In genomic region chr4:98491862-98492554, GRCh38 we compare ENCODE assay signal across 15 cellular contexts.
DNase-seq lines count a peak whose midpoint lies in the region; ATAC-seq and TF ChIP-seq lines count a peak whose summit lies in the region.
"Had no signal": no experiment of that assay in that cellular context is flagged by ENCODE, and none has a peak within 500 bp of the region (broad histone marks: within the 10 kb centered on the region; RNA-seq: fewer than 3 reads in every experiment).

No MANE protein-coding gene starts in this region.

- peaks cover 21% of the 10 kb centered on the region for H3K36me3 Mint-ChIP-seq in activated CD4-positive, alpha-beta T cell treated with anti-CD3 and anti-CD28 coated beads, Interleukin-2, amount 10 ng/mL, durations not matched to agents 24 days and 14 days (ENCODE audit: low read depth)

- no peaks in the 10 kb centered on the region for H3K36me3 ChIP-seq in mammary epithelial cell (ENCODE audit: insufficient read depth, low read length)
- H3K36me3 ChIP-seq in thyroid gland, result no peaks in the 10 kb centered on the region

- H3K27me3 ChIP-seq in mammary epithelial cell (ENCODE audit: insufficient read depth, low read length) (no peaks in the 10 kb centered on the region), thyroid gland (no peaks in the 10 kb centered on the region)
- H3K27me3 ChIP-seq: testis had no signal

- no peak overlapping the region for H3K4me2 ChIP-seq in mammary epithelial cell (ENCODE audit: insufficient read depth, low read depth, low read length)

- TF ChIP-seq CTCF in mammary epithelial cell (conservative IDR thresholded peaks at IDR 0.05 in 1 of 2, IDR thresholded peaks at IDR 0.05 in 1 of 2; ENCODE audit: extremely low read depth in 1 of 2, insufficient read depth in 1 of 2, low read depth in 1 of 2, low read length in 2 of 2), result no peak
- no peak for TF ChIP-seq CTCF in thyroid gland (IDR thresholded peaks at IDR 0.05)

- H3K9me3 ChIP-seq in mammary epithelial cell (replicated peaks; ENCODE audit: insufficient read depth, low read length) (no peaks in the 10 kb centered on the region), thyroid gland (no peaks in the 10 kb centered on the region)
- H3K9me3 ChIP-seq: testis had no signal

- 69% methylated on average over 6 of the region's 6 CpGs for WGBS in mammary epithelial cell (ENCODE audit: low coverage, missing lambda C conversion rate)
- WGBS in thyroid gland, 2 donors, result 45 to 51% methylated on average over 6 of the region's 6 CpGs

- peaks cover 18% of the 10 kb centered on the region for H3K4me1 ChIP-seq in mammary epithelial cell (ENCODE audit: insufficient read depth, low read length)
- H3K4me1 ChIP-seq in thyroid gland, result peaks cover 46 to 60% of the 10 kb centered on the region in 2 donors

- no peak overlapping the region for H3K9ac ChIP-seq in mammary epithelial cell (ENCODE audit: insufficient read depth, low read length)

- dilution Hi-C loops in mammary epithelial cell (cut with HindIII; ENCODE audit: low sequenced_read_pairs), result no loop called here

- H3K27ac Mint-ChIP-seq in activated CD4-positive, alpha-beta T cell treated with anti-CD3 and anti-CD28 coated beads, Interleukin-2, amount 10 ng/mL, durations not matched to agents 24 days and 14 days, result peak overlapping the region; percentile 68

- H3K79me2 ChIP-seq in mammary epithelial cell (ENCODE audit: insufficient read depth, low read length), result peaks cover 12% of the 10 kb centered on the region

- no peak for ATAC-seq in HG03025 (IDR thresholded peaks at IDR 0.05; ENCODE audit: low FRiP score, unreplicated experiment)
- ATAC-seq: naive thymus-derived CD4-positive, alpha-beta T cell had no signal

- no peaks in the 10 kb centered on the region for H4K20me1 ChIP-seq in mammary epithelial cell (ENCODE audit: insufficient read depth, low read length)

- intact Hi-C loops in activated CD4-positive, alpha-beta T cell treated with anti-CD3 and anti-CD28 coated beads, Interleukin-2, amount 10 ng/mL, durations not matched to agents 24 days and 14 days (cut with micrococcal nuclease), result no loop called here
- intact Hi-C loops in mammary epithelial cell (cut with micrococcal nuclease), result no loop called here
- intact Hi-C loops in thyroid gland (cut with DNase I), result no loop called here

- no peaks in the 10 kb centered on the region for H3K27me3 Mint-ChIP-seq in activated CD4-positive, alpha-beta T cell treated with anti-CD3 and anti-CD28 coated beads, Interleukin-2, amount 10 ng/mL, durations not matched to agents 24 days and 14 days
- H3K27me3 Mint-ChIP-seq: activated naive CD8-positive, alpha-beta T cell; naive thymus-derived CD4-positive, alpha-beta T cell had no signal

- no peaks in the 10 kb centered on the region for H3K9me3 Mint-ChIP-seq in activated CD4-positive, alpha-beta T cell treated with anti-CD3 and anti-CD28 coated beads, Interleukin-2, amount 10 ng/mL, durations not matched to agents 24 days and 14 days
- H3K9me3 Mint-ChIP-seq: naive thymus-derived CD4-positive, alpha-beta T cell had no signal

- H3K4me1 Mint-ChIP-seq in activated CD4-positive, alpha-beta T cell treated with anti-CD3 and anti-CD28 coated beads, Interleukin-2, amount 10 ng/mL, durations not matched to agents 24 days and 14 days, result peaks cover 33% of the 10 kb centered on the region

- no peak overlapping the region for H2AFZ ChIP-seq in mammary epithelial cell (ENCODE audit: low read depth, low read length)

- no peak overlapping the region for H3K4me3 Mint-ChIP-seq in activated CD4-positive, alpha-beta T cell treated with anti-CD3 and anti-CD28 coated beads, Interleukin-2, amount 10 ng/mL, durations not matched to agents 24 days and 14 days
- H3K4me3 Mint-ChIP-seq: activated naive CD8-positive, alpha-beta T cell had no signal

- H3K27ac ChIP-seq in mammary epithelial cell (ENCODE audit: insufficient read depth, low read depth, low read length) (no peak overlapping the region), thyroid gland (peak overlapping the region; percentile 29 to 90 (median 88))
- H3K27ac ChIP-seq: testis had no signal

- no peak for TF ChIP-seq POLR2A in thyroid gland (IDR thresholded peaks at IDR 0.05)

- H3K4me3 ChIP-seq in mammary epithelial cell (replicated peaks in 1 of 3; ENCODE audit: insufficient read depth in 1 of 3, low read depth in 2 of 3, low read length in 3 of 3) (no peak overlapping the region), thyroid gland (replicated peaks in 1 of 3) (no peak overlapping the region)
- H3K4me3 ChIP-seq: testis had no signal

- no TSS peak for BruUV-seq in mammary epithelial cell (replicated peaks; lab: Mats Ljungman, UMichigan)

- in situ Hi-C loops in mammary epithelial cell (cut with MboI; ENCODE audit: low sequenced_read_pairs in 2 of 2), result no loop called here

- CTCF ChIA-PET in mammary epithelial cell (lab: Charles Lee; ENCODE audit: low non-redundant PET), result no interaction called here

- no peak for DNase-seq in activated CD4-positive, alpha-beta T cell treated with anti-CD3 and anti-CD28 coated beads, Interleukin-2, amount 10 ng/mL, durations not matched to agents 24 days and 14 days
- DNase-seq in activated CD4-positive, alpha-beta T cell treated with anti-CD3 and anti-CD28 coated beads for 4 hours, result no peak
- DNase-seq in mammary epithelial cell (peak; percentile 29), kidney tubule cell (ENCODE audit: low spot score) (peak; percentile 38), thyroid gland (peak; percentile 85), middle frontal gyrus (ENCODE audit: extremely low spot score, low spot score) (no peak)
- DNase-seq in activated effector memory CD4-positive, alpha-beta T cell treated with Interleukin-2 at 50 U/mL for 16 hours, result no peak
- DNase-seq: COR-L47; foreskin melanocyte; naive thymus-derived CD4-positive, alpha-beta T cell; NCI-H748 treated with DMSO at 0.1 percent for 48 hours; RPMI8226; testis had no signal

Comparison
In these comparisons a context has a peak if more than half of its experiments do, and no peak if none do; other contexts are left out.
1. DNase-seq: peak in mammary epithelial cell (single experiment), kidney tubule cell (single experiment) and thyroid gland (2 of 2); none in activated CD4-positive, alpha-beta T cell treated with anti-CD3 and anti-CD28 coated beads, Interleukin-2, amount 10 ng/mL, durations not matched to agents 24 days and 14 days (single experiment), activated CD4-positive, alpha-beta T cell treated with anti-CD3 and anti-CD28 coated beads for 4 hours (0 of 2), activated effector memory CD4-positive, alpha-beta T cell treated with Interleukin-2 at 50 U/mL for 16 hours (single experiment) and middle frontal gyrus (single experiment).